In the genomic region with DNA sequence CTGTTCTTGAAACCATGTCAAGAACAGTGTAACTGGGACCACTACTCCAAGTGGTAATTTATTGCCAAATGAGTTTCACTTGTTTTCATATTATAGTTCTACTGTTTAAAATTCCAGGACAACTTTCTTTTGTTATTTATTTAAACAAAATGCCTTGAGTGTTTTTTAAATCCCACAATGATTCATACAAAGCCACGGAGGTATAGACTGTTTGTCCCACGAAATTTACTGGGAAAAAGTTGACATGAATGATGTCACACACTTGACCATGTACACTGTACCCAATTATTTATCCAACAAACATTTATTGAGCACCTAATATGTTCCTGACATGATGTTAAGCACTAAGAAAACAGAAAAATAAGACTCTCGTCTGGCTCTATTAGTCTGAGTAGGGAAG, we compare ENCODE assay signal across 15 cellular contexts.
DNase-seq lines count a peak whose midpoint lies in the region; ATAC-seq and TF ChIP-seq lines count a peak whose summit lies in the region.
"Had no signal": no experiment of that assay in that cellular context is flagged by ENCODE, and none has a peak within 500 bp of the region (broad histone marks: within the 10 kb centered on the region; RNA-seq: fewer than 3 reads in every experiment).

No MANE protein-coding gene starts in this region.

- no peak overlapping the region for H4K5ac ChIP-seq in IMR-90 (ENCODE audit: low read depth, low read length)

- intact Hi-C loops in IMR-90 (cut with micrococcal nuclease) (no loop called here), psoas muscle (cut with DNase I) (no loop called here)

- CTCF ChIA-PET in IMR-90 (lab: Yijun Ruan, JAX), result no interaction called here

- no peak overlapping the region for H2BK5ac ChIP-seq in IMR-90 (ENCODE audit: low read depth, low read length, poor library complexity, severe bottlenecking)
- no peak overlapping the region for H2BK5ac ChIP-seq in mesenchymal stem cell (ENCODE audit: low read depth, low read length, poor library complexity, severe bottlenecking)

- H3K27me3 ChIP-seq in IMR-90 (ENCODE audit: control insufficient read depth, insufficient read depth, low read length) (peaks cover 6% of the 10 kb centered on the region; the same call in 1 of the 2 replicates), fibroblast of lung (ENCODE audit: control insufficient read depth, insufficient read depth, low read length) (no peaks in the 10 kb centered on the region), mesenchymal stem cell (ENCODE audit: control insufficient read depth in 1 of 2, insufficient read depth in 1 of 2, low read length in 2 of 2) (no peaks in the 10 kb centered on the region), psoas muscle (ENCODE audit: insufficient read depth in 3 of 3, low read length in 2 of 3) (no peaks in the 10 kb centered on the region)
- H3K27me3 ChIP-seq: BLaER1 had no signal

- TF ChIP-seq POLR2A in IMR-90 (IDR thresholded peaks at IDR 0.05; ENCODE audit: low read depth, low read length), result no peak

- H3K79me1 ChIP-seq in IMR-90 (ENCODE audit: low read depth in 1 of 2, low read length in 2 of 2) (no peaks in the 10 kb centered on the region), mesenchymal stem cell (replicated peaks; ENCODE audit: low read length, poor library complexity, severe bottlenecking) (no peaks in the 10 kb centered on the region)

- H2AK5ac ChIP-seq in IMR-90 (ENCODE audit: low read depth, low read length), result no peak overlapping the region
- no peak overlapping the region for H2AK5ac ChIP-seq in mesenchymal stem cell (ENCODE audit: low read length, severe bottlenecking)

- no peak for TF ChIP-seq RAD21 in IMR-90 (IDR thresholded peaks at IDR 0.05; ENCODE audit: low read length)

- no peak overlapping the region for H3K14ac ChIP-seq in IMR-90 (replicated peaks; ENCODE audit: low read depth, low read length)
- H3K14ac ChIP-seq in mesenchymal stem cell (ENCODE audit: low read length in 2 of 2), result no peak overlapping the region

- no CpG with 5 or more reads among the region's 3 CpGs for WGBS in IMR-90 (ENCODE audit: extremely low coverage in 2 of 2, insufficient read length in 1 of 2), 2 experiments
- 9% methylated on average over 2 of the region's 3 CpGs for WGBS in mesenchymal stem cell
- WGBS in psoas muscle, 3 donors, result 90 to 94% (median 91%) methylated on average over 3 of the region's 3 CpGs

- H2BK120ac ChIP-seq in IMR-90 (ENCODE audit: low read depth, low read length) (no peak overlapping the region), mesenchymal stem cell (ENCODE audit: low read depth, low read length) (no peak overlapping the region)

- H4K20me1 ChIP-seq in IMR-90 (ENCODE audit: insufficient read depth, low read length) (no peaks in the 10 kb centered on the region), fibroblast of lung (ENCODE audit: control insufficient read depth, extremely low read depth, insufficient read depth, low read length) (no peaks in the 10 kb centered on the region)
- H4K20me1 ChIP-seq: BLaER1 had no signal

- H2BK15ac ChIP-seq in IMR-90 (ENCODE audit: low read depth, low read length), result no peak overlapping the region
- no peak overlapping the region for H2BK15ac ChIP-seq in mesenchymal stem cell (ENCODE audit: low read depth, poor library complexity, severe bottlenecking)

- no peak overlapping the region for H2BK12ac ChIP-seq in mesenchymal stem cell (ENCODE audit: low read length in 2 of 2)

- dilution Hi-C loops in IMR-90 (cut with HindIII; ENCODE audit: low sequenced_read_pairs, unreplicated experiment), result no loop called here

- H3K27ac ChIP-seq in IMR-90 (ENCODE audit: insufficient read depth, low read length) (no peak overlapping the region), fibroblast of lung (ENCODE audit: insufficient read depth, low read length) (no peak overlapping the region), mesenchymal stem cell (ENCODE audit: low read length, poor library complexity, severe bottlenecking) (no peak overlapping the region), psoas muscle (no peak overlapping the region)
- H3K27ac ChIP-seq: 22Rv1, A549, BLaER1 had no signal

- H4K8ac ChIP-seq in IMR-90 (ENCODE audit: low read depth in 2 of 2, low read length in 2 of 2) (no peak overlapping the region), mesenchymal stem cell (ENCODE audit: low read length) (no peak overlapping the region)

- H3K4ac ChIP-seq in IMR-90 (ENCODE audit: low read depth, low read length), result no peak overlapping the region
- H3K4ac ChIP-seq in mesenchymal stem cell (ENCODE audit: low read depth in 1 of 2, low read length in 2 of 2), result no peak overlapping the region

- H3K4me2 ChIP-seq in IMR-90 (ENCODE audit: low read depth, low read length), result no peak overlapping the region
- H3K4me2 ChIP-seq in fibroblast of lung (ENCODE audit: extremely low read depth, insufficient read depth, low read length), result no peak overlapping the region
- no peak overlapping the region for H3K4me2 ChIP-seq in mesenchymal stem cell (ENCODE audit: low read length, poor library complexity, severe bottlenecking)
- H3K4me2 ChIP-seq: A549, BLaER1 had no signal

- H3K4me1 ChIP-seq in IMR-90 (ENCODE audit: control insufficient read depth, insufficient read depth, low read length) (peaks cover 18% of the 10 kb centered on the region), fibroblast of lung (ENCODE audit: control insufficient read depth, extremely low read depth, insufficient read depth, low read length) (no peaks in the 10 kb centered on the region), mesenchymal stem cell (ENCODE audit: control insufficient read depth, insufficient read depth, low read depth, low read length) (peaks cover 15% of the 10 kb centered on the region), psoas muscle (peaks cover 22% of the 10 kb centered on the region)
- H3K4me1 ChIP-seq: HAP-1 had no signal

- H3K79me2 ChIP-seq in fibroblast of lung (ENCODE audit: control insufficient read depth, insufficient read depth, low read length), result no peaks in the 10 kb centered on the region

- H3K9me3 ChIP-seq in IMR-90 (ENCODE audit: control insufficient read depth, insufficient read depth, low read length) (peaks cover 5% of the 10 kb centered on the region; the same call in 1 of the 2 replicates), fibroblast of lung (ENCODE audit: control insufficient read depth, insufficient read depth, low read depth, low read length) (no peaks in the 10 kb centered on the region), mesenchymal stem cell (ENCODE audit: control insufficient read depth, low read length) (no peaks in the 10 kb centered on the region), psoas muscle (no peaks in the 10 kb centered on the region)
- H3K9me3 ChIP-seq: A549, HAP-1 had no signal

- H3K18ac ChIP-seq in IMR-90 (ENCODE audit: low read depth, low read length) (no peak overlapping the region), mesenchymal stem cell (ENCODE audit: low read depth in 1 of 2, low read length in 2 of 2) (no peak overlapping the region)

- no peak for TF ChIP-seq CTCF in AG10803 (conservative IDR thresholded peaks at IDR 0.05; ENCODE audit: low read length)
- TF ChIP-seq CTCF in IMR-90 (conservative IDR thresholded peaks at IDR 0.05; ENCODE audit: low read depth, low read length), result no peak
- TF ChIP-seq CTCF in fibroblast of lung (conservative IDR thresholded peaks at IDR 0.05 in 1 of 2, IDR thresholded peaks at IDR 0.05 in 1 of 2; ENCODE audit: low read depth in 1 of 2, low read length in 2 of 2), result no peak
- TF ChIP-seq CTCF in psoas muscle (IDR thresholded peaks at IDR 0.05), result no peak

- H3K56ac ChIP-seq in IMR-90 (ENCODE audit: extremely low read depth, insufficient read depth, low read length), result no peak overlapping the region

- 0 out of 2 replicates have a peak, but pooled peaks cover 6% of the 10 kb centered on the region for H3K9me1 ChIP-seq in IMR-90 (ENCODE audit: insufficient read depth, low read length)

- H2AFZ ChIP-seq in IMR-90 (replicated peaks; ENCODE audit: low read length, poor library complexity), result no peak overlapping the region
- no peak overlapping the region for H2AFZ ChIP-seq in fibroblast of lung (ENCODE audit: low read length)
- H2AFZ ChIP-seq in mesenchymal stem cell (ENCODE audit: low read depth, low read length), result no peak overlapping the region

- no peak for ATAC-seq in IMR-90 (ENCODE audit: low read depth)
- no peak for ATAC-seq in psoas muscle
- ATAC-seq: A549 had no signal

- peak; percentile 30 for DNase-seq in AG10803 (ENCODE audit: low read depth)
- DNase-seq in IMR-90, result peak; percentile 51
- DNase-seq in fibroblast of lung (ENCODE audit: low read depth in 2 of 2), result peak; percentile 28 to 32
- peak; percentile 59 for DNase-seq in iris pigment epithelial cell (ENCODE audit: low read depth)
- DNase-seq in mesenchymal stem cell, result no peak
- no peak for DNase-seq in psoas muscle
- no peak for DNase-seq in DMS 273 (lab: John Stamatoyannopoulos, UW; ENCODE audit: unreplicated experiment)
- DNase-seq in NCI-H82 (lab: John Stamatoyannopoulos, UW), result no peak
- DNase-seq: CD4-positive, alpha-beta memory T cell; DMS79 treated with DMSO at 0.1 percent for 48 hours; EL had no signal

- POLR2A ChIA-PET in IMR-90 (lab: Charles Lee; ENCODE audit: unreplicated experiment), result no interaction called here

- H3K4me3 ChIP-seq in AG10803 (ENCODE audit: low read length) (no peak overlapping the region), IMR-90 (ENCODE audit: insufficient read depth, low read depth, low read length) (no peak overlapping the region), fibroblast of lung (replicated peaks in 1 of 4; ENCODE audit: control extremely low read depth in 1 of 4, insufficient read depth in 1 of 4, low read depth in 3 of 4, low read length in 4 of 4) (no peak overlapping the region), mesenchymal stem cell (ENCODE audit: insufficient read depth in 1 of 2, low read depth in 1 of 2, low read length in 2 of 2) (no peak overlapping the region), psoas muscle (no peak overlapping the region)
- H3K4me3 ChIP-seq: A549, BLaER1, HAP-1 had no signal

- no peak overlapping the region for H3K9ac ChIP-seq in IMR-90 (ENCODE audit: low read depth, low read length)
- H3K9ac ChIP-seq in fibroblast of lung (ENCODE audit: insufficient read depth, low read length), result no peak overlapping the region
- H3K9ac ChIP-seq in mesenchymal stem cell (ENCODE audit: low read length), result no peak overlapping the region
- H3K9ac ChIP-seq: BLaER1 had no signal

- in situ Hi-C loops in IMR-90 (cut with MboI; ENCODE audit: low sequenced_read_pairs), result no loop called here

- H3K36me3 ChIP-seq in IMR-90 (ENCODE audit: control insufficient read depth, insufficient read depth, low read length) (no peaks in the 10 kb centered on the region), fibroblast of lung (ENCODE audit: control insufficient read depth, insufficient read depth, low read length) (no peaks in the 10 kb centered on the region), mesenchymal stem cell (ENCODE audit: control insufficient read depth in 1 of 2, insufficient read depth in 2 of 2, low read depth in 1 of 2, low read length in 2 of 2) (no peaks in the 10 kb centered on the region), psoas muscle (ENCODE audit: insufficient read depth in 1 of 2, low read depth in 1 of 2) (no peaks in the 10 kb centered on the region)
- H3K36me3 ChIP-seq: BLaER1, HAP-1 had no signal

- BruUV-seq in IMR-90 (replicated peaks; lab: Mats Ljungman, UMichigan), result no TSS peak

- H2AK9ac ChIP-seq in IMR-90 (replicated peaks; ENCODE audit: low read depth, low read length, poor library complexity), result no peak overlapping the region

- H4K91ac ChIP-seq in IMR-90 (ENCODE audit: insufficient read depth, low read depth, low read length) (no peak overlapping the region), mesenchymal stem cell (ENCODE audit: low read length) (no peak overlapping the region)

- no peak overlapping the region for H2BK20ac ChIP-seq in IMR-90 (ENCODE audit: low read depth, low read length)

- H3K23ac ChIP-seq in IMR-90 (ENCODE audit: low read depth, low read length) (no peak overlapping the region), mesenchymal stem cell (ENCODE audit: low read length in 2 of 2) (no peak overlapping the region)

Comparison
In these comparisons a context has a peak if more than half of its experiments do, and no peak if none do; other contexts are left out.
1. DNase-seq: peak in AG10803 (single experiment), IMR-90 (single experiment), fibroblast of lung (2 of 2) and iris pigment epithelial cell (single experiment); none in mesenchymal stem cell (single experiment), psoas muscle (0 of 2), DMS 273 (single experiment) and NCI-H82 (single experiment).